ENCODE assay signal across 14 cellular contexts in genomic region chr6:6891074-6891754, GRCh38.
A peak's percentile ranks its signal among the peaks of the same experiment; 100 is the strongest.
DNase-seq lines count a peak whose midpoint lies in the region; ATAC-seq and TF ChIP-seq lines count a peak whose summit lies in the region.
"Had no signal": no experiment of that assay in that cellular context is flagged by ENCODE, and none has a peak within 500 bp of the region (broad histone marks: within the 10 kb centered on the region; RNA-seq: fewer than 3 reads in every experiment).

No MANE protein-coding gene starts in this region.

- H3K4me3 Mint-ChIP-seq in CD14-positive monocyte: no peak overlapping the region
- no peak overlapping the region for H3K4me3 Mint-ChIP-seq in activated T-helper 17 cell treated with anti-CD3 and anti-CD28 coated beads, Interleukin-2, amount 50 U/mL, for 72 hours
- H3K4me3 Mint-ChIP-seq in effector memory CD8-positive, alpha-beta T cell: no peak overlapping the region
- H3K4me3 Mint-ChIP-seq: B cell; central memory CD8-positive, alpha-beta T cell; stimulated activated naive CD8-positive, alpha-beta T cell treated with anti-CD3 and anti-CD28 coated beads, Interleukin-15, Interleukin-2, amounts not matched to agents 100 ng/mL and 50 ng/mL, for 24 hours had no signal

- H3K36me3 Mint-ChIP-seq in CD14-positive monocyte: peaks cover 4 to 5% of the 10 kb centered on the region in 2 donors
- H3K36me3 Mint-ChIP-seq in activated T-helper 17 cell treated with anti-CD3 and anti-CD28 coated beads, Interleukin-2, amount 50 U/mL, for 72 hours (ENCODE audit: low read depth): no peaks in the 10 kb centered on the region
- H3K36me3 Mint-ChIP-seq in effector memory CD8-positive, alpha-beta T cell (ENCODE audit: insufficient read depth): peaks cover 2% of the 10 kb centered on the region

- H3K27ac Mint-ChIP-seq in CD14-positive monocyte: peak overlapping the region; percentile 81 to 97 (median 92)
- H3K27ac Mint-ChIP-seq in activated T-helper 17 cell treated with anti-CD3 and anti-CD28 coated beads, Interleukin-2, amount 50 U/mL, for 72 hours: peak overlapping the region; percentile 8
- H3K27ac Mint-ChIP-seq in effector memory CD8-positive, alpha-beta T cell: peak overlapping the region in 1 of 2 donors; percentile 4
- H3K27ac Mint-ChIP-seq: B cell; stimulated activated naive CD8-positive, alpha-beta T cell treated with anti-CD3 and anti-CD28 coated beads, Interleukin-15, Interleukin-2, amounts not matched to agents 100 ng/mL and 50 ng/mL, for 24 hours had no signal

- TF ChIP-seq CTCF in CD14-positive monocyte (IDR thresholded peaks at IDR 0.05): no peak

- H3K27me3 Mint-ChIP-seq in CD14-positive monocyte (ENCODE audit: low read depth in 3 of 3): peaks cover 0 to 1% (median 0%) of the 10 kb centered on the region in 3 donors
- H3K27me3 Mint-ChIP-seq in activated T-helper 17 cell treated with anti-CD3 and anti-CD28 coated beads, Interleukin-2, amount 50 U/mL, for 72 hours: peaks cover 3% of the 10 kb centered on the region
- H3K27me3 Mint-ChIP-seq in effector memory CD8-positive, alpha-beta T cell: peaks cover 0 to 11% of the 10 kb centered on the region in 2 donors

- intact Hi-C loops in CD14-positive monocyte (cut with micrococcal nuclease): loop anchor here in 1 of 2 donors (5.0 kb wide), 2 partner anchors 34 to 36 kb away; no protein-coding TSS in a partner anchor

- H3K4me1 Mint-ChIP-seq in CD14-positive monocyte: peaks cover 61% of the 10 kb centered on the region
- H3K4me1 Mint-ChIP-seq in activated T-helper 17 cell treated with anti-CD3 and anti-CD28 coated beads, Interleukin-2, amount 50 U/mL, for 72 hours: no peaks in the 10 kb centered on the region
- no peaks in the 10 kb centered on the region for H3K4me1 Mint-ChIP-seq in effector memory CD8-positive, alpha-beta T cell (ENCODE audit: low read depth in 2 of 2)
- H3K4me1 Mint-ChIP-seq: B cell; central memory CD8-positive, alpha-beta T cell had no signal

- ATAC-seq in activated T-helper 17 cell treated with anti-CD3 and anti-CD28 coated beads, Interleukin-2, amount 50 U/mL, for 72 hours (replicated peaks): no peak
- ATAC-seq in effector memory CD8-positive, alpha-beta T cell (replicated peaks): no peak
- no peak for ATAC-seq in HG03280 (IDR thresholded peaks at IDR 0.05; ENCODE audit: unreplicated experiment)

- H3K9me3 Mint-ChIP-seq in CD14-positive monocyte: peaks cover 0 to 3% (median 2%) of the 10 kb centered on the region in 7 donors
- H3K9me3 Mint-ChIP-seq in activated T-helper 17 cell treated with anti-CD3 and anti-CD28 coated beads, Interleukin-2, amount 50 U/mL, for 72 hours: no peaks in the 10 kb centered on the region
- H3K9me3 Mint-ChIP-seq in effector memory CD8-positive, alpha-beta T cell: no peaks in the 10 kb centered on the region
- H3K9me3 Mint-ChIP-seq: central memory CD8-positive, alpha-beta T cell had no signal

- DNase-seq in CD14-positive monocyte (ENCODE audit: low spot score) (no peak), HT-29 (ENCODE audit: low spot score) (peak; percentile 38), mucosa of gallbladder (ENCODE audit: low spot score) (peak; percentile 81), AML-193 (lab: John Stamatoyannopoulos, UW) (no peak), dedifferentiated amniotic fluid mesenchymal stem cell (ENCODE audit: extremely low spot score) (no peak)
- no peak for DNase-seq in effector memory CD8-positive, alpha-beta T cell
- DNase-seq: activated naive CD4-positive, alpha-beta T cell treated with anti-CD3 and anti-CD28 coated beads, Interleukin-2, amount 50 U/mL, for 16 hours; HCEC 1CT; NCI-H1930 had no signal

Comparison
In these comparisons a context has a peak if more than half of its experiments do, and no peak if none do; other contexts are left out.
1. DNase-seq: peak in HT-29 (single experiment) and mucosa of gallbladder (single experiment); none in CD14-positive monocyte (single experiment), AML-193 (0 of 2), dedifferentiated amniotic fluid mesenchymal stem cell (single experiment) and effector memory CD8-positive, alpha-beta T cell (0 of 3).